9 cellular contexts compared by ENCODE assay signal in genomic region chr16:85573696-85574641, GRCh38. TPM values are rescaled to one million over a fixed set of nuclear protein-coding genes. Genes with fewer than 3 reads are reported as not detected.
A peak's percentile ranks its signal among the peaks of the same experiment; 100 is the strongest.
DNase-seq lines count a peak whose midpoint lies in the region; ATAC-seq and TF ChIP-seq lines count a peak whose summit lies in the region.
"Had no signal": no experiment of that assay in that cellular context is flagged by ENCODE, and none has a peak within 500 bp of the region (broad histone marks: within the 10 kb centered on the region; RNA-seq: fewer than 3 reads in every experiment).

No MANE protein-coding gene starts in this region.

- no peak overlapping the region for H3K27ac Mint-ChIP-seq in activated CD8-positive, alpha-beta memory T cell treated with anti-CD3 and anti-CD28 coated beads, Interleukin-2, amount 10 ng/mL, durations not matched to agents 7 days and 5 days
- H3K27ac Mint-ChIP-seq: stimulated activated naive B cell treated with anti-CD40 and anti-IgM and Interleukin-4, amounts not matched to agents 10 μg/mL and 1 μg/mL and 100 μg/mL, for 72 hours had no signal

- peaks cover 35% of the 10 kb centered on the region for H3K4me1 Mint-ChIP-seq in activated CD8-positive, alpha-beta memory T cell treated with anti-CD3 and anti-CD28 coated beads, Interleukin-2, amount 10 ng/mL, durations not matched to agents 7 days and 5 days

- DNase-seq in SHP77 treated with DMSO at 0.1 percent for 48 hours (lab: John Stamatoyannopoulos, UW) (peak; percentile 36), fibroblast of mammary gland (ENCODE audit: low read depth) (peak; percentile 64), nucleus accumbens (lab: John Stamatoyannopoulos, UW) (peak in 39 of 56 donors; percentile 10 to 70 (median 29)), inferior parietal cortex (ENCODE audit: extremely low spot score) (no peak), NCI-H1436 treated with DMSO at 0.1 percent for 48 hours (lab: John Stamatoyannopoulos, UW) (no peak), A172 (ENCODE audit: low spot score) (no peak)
- DNase-seq in activated CD8-positive, alpha-beta memory T cell treated with anti-CD3 and anti-CD28 coated beads, Interleukin-2, amount 10 ng/mL, durations not matched to agents 7 days and 5 days, result no peak
- DNase-seq: stimulated activated naive B cell treated with anti-CD40 and anti-IgM and Interleukin-4, amounts not matched to agents 10 μg/mL and 1 μg/mL and 100 μg/mL, for 72 hours had no signal

- peak overlapping the region; percentile 26; the same call in 1 of the 2 replicates for H3K4me3 ChIP-seq in BLaER1
- no peak overlapping the region for H3K4me3 ChIP-seq in fibroblast of mammary gland (ENCODE audit: control insufficient read depth, low read depth, low read length)

- H3K27me3 ChIP-seq in BLaER1, result no peaks in the 10 kb centered on the region

- no peaks in the 10 kb centered on the region for H3K36me3 Mint-ChIP-seq in activated CD8-positive, alpha-beta memory T cell treated with anti-CD3 and anti-CD28 coated beads, Interleukin-2, amount 10 ng/mL, durations not matched to agents 7 days and 5 days

- no peaks in the 10 kb centered on the region for H3K27me3 Mint-ChIP-seq in activated CD8-positive, alpha-beta memory T cell treated with anti-CD3 and anti-CD28 coated beads, Interleukin-2, amount 10 ng/mL, durations not matched to agents 7 days and 5 days
- H3K27me3 Mint-ChIP-seq: stimulated activated naive B cell treated with anti-CD40 and anti-IgM and Interleukin-4, amounts not matched to agents 10 μg/mL and 1 μg/mL and 100 μg/mL, for 72 hours had no signal

- no peaks in the 10 kb centered on the region for H3K9me3 Mint-ChIP-seq in activated CD8-positive, alpha-beta memory T cell treated with anti-CD3 and anti-CD28 coated beads, Interleukin-2, amount 10 ng/mL, durations not matched to agents 7 days and 5 days (ENCODE audit: low read depth)
- H3K9me3 Mint-ChIP-seq: stimulated activated naive B cell treated with anti-CD40 and anti-IgM and Interleukin-4, amounts not matched to agents 10 μg/mL and 1 μg/mL and 100 μg/mL, for 72 hours had no signal

- peaks cover 100% of the 10 kb centered on the region for H3K4me1 ChIP-seq in BLaER1

- peaks cover 54% of the 10 kb centered on the region for H4K20me1 ChIP-seq in BLaER1

- CTCF ChIA-PET in activated CD8-positive, alpha-beta memory T cell treated with anti-CD3 and anti-CD28 coated beads, Interleukin-2, amount 10 ng/mL, durations not matched to agents 7 days and 5 days (lab: Charles Lee), result interaction anchor here (0.5 to 2.3 kb wide), 7 partner anchors 10 to 588 kb away, joined by 3 to 9 read pairs (median 3); no protein-coding TSS in a partner anchor

- 0 out of 2 replicates have a peak, but pooled peaks cover 2% of the 10 kb centered on the region for H3K36me3 ChIP-seq in BLaER1

- H3K4me3 Mint-ChIP-seq in activated CD8-positive, alpha-beta memory T cell treated with anti-CD3 and anti-CD28 coated beads, Interleukin-2, amount 10 ng/mL, durations not matched to agents 7 days and 5 days, result no peak overlapping the region
- H3K4me3 Mint-ChIP-seq: stimulated activated naive B cell treated with anti-CD40 and anti-IgM and Interleukin-4, amounts not matched to agents 10 μg/mL and 1 μg/mL and 100 μg/mL, for 72 hours had no signal

- no peak for TF ChIP-seq CTCF in fibroblast of mammary gland (conservative IDR thresholded peaks at IDR 0.05; ENCODE audit: control insufficient read depth, insufficient read depth, low read depth, low read length)

- peaks cover 6% of the 10 kb centered on the region for H3K9me3 ChIP-seq in BLaER1

- ATAC-seq in activated CD8-positive, alpha-beta memory T cell treated with anti-CD3 and anti-CD28 coated beads, Interleukin-2, amount 10 ng/mL, durations not matched to agents 7 days and 5 days, result no peak
- ATAC-seq: stimulated activated naive B cell treated with anti-CD40 and anti-IgM and Interleukin-4, amounts not matched to agents 10 μg/mL and 1 μg/mL and 100 μg/mL, for 72 hours had no signal

- peak overlapping the region; percentile 53; the same call in 1 of the 2 replicates for H3K9ac ChIP-seq in BLaER1

- H3K4me2 ChIP-seq in BLaER1, result peak overlapping the region; percentile 95

- peak overlapping the region; percentile 97 for H3K27ac ChIP-seq in BLaER1

RNA-seq across cellular contexts. Expression of gene GSE1, which starts 39.2 kb away (rescaled TPM):
- 10 to 100 TPM; 43.1 to 55.1 TPM for total RNA-seq in activated CD8-positive, alpha-beta memory T cell treated with anti-CD3 and anti-CD28 coated beads, Interleukin-2, amount 10 ng/mL, durations not matched to agents 7 days and 5 days
- total RNA-seq in A172 (2014; rRNA removed; shearing (Covaris generic)), result 9.7 and 13.4 TPM in 2 replicates

Comparison
In these comparisons a context has a peak if more than half of its experiments do, and no peak if none do; other contexts are left out.
1. DNase-seq: peak in SHP77 treated with DMSO at 0.1 percent for 48 hours (single experiment), fibroblast of mammary gland (single experiment) and nucleus accumbens (39 of 56); none in activated CD8-positive, alpha-beta memory T cell treated with anti-CD3 and anti-CD28 coated beads, Interleukin-2, amount 10 ng/mL, durations not matched to agents 7 days and 5 days (single experiment), inferior parietal cortex (single experiment), NCI-H1436 treated with DMSO at 0.1 percent for 48 hours (single experiment) and A172 (single experiment).